Comparison of ENCODE assay signal across 1 cellular context in genomic region chr16:85537795-85538401, GRCh38.
TF ChIP-seq lines count a peak whose summit lies in the region.

No MANE protein-coding gene starts in this region.

TF ChIP-seq in liver, 16 proteins besides CTCF, POLR2A, EP300 and RAD21 (continued from another document):
- TF ChIP-seq REST (IDR thresholded peaks at IDR 0.05), result peak; percentile 43
